Comparison of ENCODE assay signal across 32 cellular contexts in the genomic region with DNA sequence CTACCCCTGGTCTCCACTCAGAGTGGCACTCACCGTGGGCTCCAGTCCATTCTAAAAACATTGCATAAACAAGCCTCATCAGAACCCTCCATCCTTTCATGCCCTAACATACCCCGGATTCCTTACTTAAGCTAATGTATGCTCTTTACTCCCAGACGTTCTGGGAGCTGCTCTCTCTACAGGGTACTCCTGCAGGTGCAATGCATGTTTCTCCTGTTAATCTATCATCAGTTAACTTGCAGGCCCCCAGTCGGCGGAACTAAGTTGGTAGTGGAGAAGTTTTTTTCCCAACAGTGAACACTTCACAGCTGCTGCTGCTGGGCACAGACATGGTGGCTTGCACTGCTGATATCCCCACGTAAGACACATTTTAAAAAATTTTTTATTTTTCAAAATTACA.
"Had no signal": no experiment of that assay in that cellular context is flagged by ENCODE, and none has a peak within 500 bp of the region (broad histone marks: within the 10 kb centered on the region; RNA-seq: fewer than 3 reads in every experiment).

No MANE protein-coding gene starts in this region.

- H3K27me3 ChIP-seq: brain microvascular endothelial cell, dorsolateral prefrontal cortex, foreskin keratinocyte, heart right ventricle, sigmoid colon, stomach, tibial artery, upper lobe of right lung had no signal

- H3K4me1 Mint-ChIP-seq: activated CD4-positive, alpha-beta T cell treated with anti-CD3 and anti-CD28 coated beads, Interleukin-2, amount 10 ng/mL, durations not matched to agents 24 days and 14 days; activated naive CD4-positive, alpha-beta T cell treated with anti-CD3 and anti-CD28 coated beads, Interleukin-2, amount 10 ng/mL, durations not matched to agents 7 days and 5 days; activated naive CD8-positive, alpha-beta T cell treated with anti-CD3 and anti-CD28 coated beads, Interleukin-2, amount 10 ng/mL, durations not matched to agents 7 days and 5 days; naive thymus-derived CD8-positive, alpha-beta T cell; stimulated activated naive B cell treated with anti-CD40 and anti-IgM and Interleukin-4, amounts not matched to agents 10 μg/mL and 1 μg/mL and 100 μg/mL, for 72 hours had no signal

- H3K4me1 ChIP-seq: heart right ventricle, sigmoid colon, stomach, tibial artery, upper lobe of right lung had no signal

- H3K36me3 ChIP-seq: brain microvascular endothelial cell, heart right ventricle, sigmoid colon, stomach, tibial artery, upper lobe of right lung, WERI-Rb-1 had no signal

- H3K27ac ChIP-seq: brain microvascular endothelial cell, coronary artery, dorsolateral prefrontal cortex, foreskin keratinocyte, heart right ventricle, sigmoid colon, stomach, tibial artery, upper lobe of right lung, WERI-Rb-1 had no signal

- H3K27me3 Mint-ChIP-seq: activated CD4-positive, alpha-beta memory T cell treated with anti-CD3 and anti-CD28 coated beads for 36 hours; activated CD4-positive, alpha-beta T cell treated with anti-CD3 and anti-CD28 coated beads, Interleukin-2, amount 10 ng/mL, durations not matched to agents 24 days and 14 days; activated naive CD4-positive, alpha-beta T cell treated with anti-CD3 and anti-CD28 coated beads, Interleukin-2, amount 10 ng/mL, durations not matched to agents 7 days and 5 days; activated naive CD8-positive, alpha-beta T cell treated with anti-CD3 and anti-CD28 coated beads, Interleukin-2, amount 10 ng/mL, durations not matched to agents 7 days and 5 days; naive thymus-derived CD8-positive, alpha-beta T cell; stimulated activated naive B cell treated with anti-CD40 and anti-IgM and Interleukin-4, amounts not matched to agents 10 μg/mL and 1 μg/mL and 100 μg/mL, for 72 hours had no signal

- H3K4me3 Mint-ChIP-seq: activated CD4-positive, alpha-beta memory T cell treated with anti-CD3 and anti-CD28 coated beads for 36 hours; activated CD4-positive, alpha-beta T cell treated with anti-CD3 and anti-CD28 coated beads, Interleukin-2, amount 10 ng/mL, durations not matched to agents 24 days and 14 days; activated naive CD4-positive, alpha-beta T cell treated with anti-CD3 and anti-CD28 coated beads, Interleukin-2, amount 10 ng/mL, durations not matched to agents 7 days and 5 days; activated naive CD8-positive, alpha-beta T cell treated with anti-CD3 and anti-CD28 coated beads, Interleukin-2, amount 10 ng/mL, durations not matched to agents 7 days and 5 days; naive thymus-derived CD8-positive, alpha-beta T cell; stimulated activated naive B cell treated with anti-CD40 and anti-IgM and Interleukin-4, amounts not matched to agents 10 μg/mL and 1 μg/mL and 100 μg/mL, for 72 hours; T-helper 1 cell treated with Interleukin-12 subunit alpha and Interleukin-12 subunit beta and Interleukin-4 antibody, amounts not matched to agents 30 μg/mL and 1 μg/mL, for 36 hours had no signal

- H3K27ac Mint-ChIP-seq: activated CD4-positive, alpha-beta memory T cell treated with anti-CD3 and anti-CD28 coated beads for 36 hours; activated CD4-positive, alpha-beta T cell treated with anti-CD3 and anti-CD28 coated beads, Interleukin-2, amount 10 ng/mL, durations not matched to agents 24 days and 14 days; activated naive CD4-positive, alpha-beta T cell treated with anti-CD3 and anti-CD28 coated beads, Interleukin-2, amount 10 ng/mL, durations not matched to agents 7 days and 5 days; activated naive CD8-positive, alpha-beta T cell treated with anti-CD3 and anti-CD28 coated beads, Interleukin-2, amount 10 ng/mL, durations not matched to agents 7 days and 5 days; naive thymus-derived CD8-positive, alpha-beta T cell; stimulated activated naive B cell treated with anti-CD40 and anti-IgM and Interleukin-4, amounts not matched to agents 10 μg/mL and 1 μg/mL and 100 μg/mL, for 72 hours; T-helper 1 cell treated with Interleukin-12 subunit alpha and Interleukin-12 subunit beta and Interleukin-4 antibody, amounts not matched to agents 30 μg/mL and 1 μg/mL, for 36 hours had no signal

- ATAC-seq: esophagus mucosa; foreskin keratinocyte; heart right ventricle; left cardiac atrium; naive thymus-derived CD8-positive, alpha-beta T cell; stimulated activated naive B cell treated with anti-CD40 and anti-IgM and Interleukin-4, amounts not matched to agents 10 μg/mL and 1 μg/mL and 100 μg/mL, for 72 hours; upper lobe of right lung had no signal

- FAIRE-seq: astrocyte had no signal

- H3K4me3 ChIP-seq: coronary artery, dorsolateral prefrontal cortex, heart right ventricle, sigmoid colon, smooth muscle cell, stomach, tibial artery, upper lobe of right lung had no signal

- H3K9me3 ChIP-seq: sigmoid colon, tibial artery, upper lobe of right lung had no signal

- H3K36me3 Mint-ChIP-seq: activated CD4-positive, alpha-beta memory T cell treated with anti-CD3 and anti-CD28 coated beads for 36 hours; activated naive CD4-positive, alpha-beta T cell treated with anti-CD3 and anti-CD28 coated beads, Interleukin-2, amount 10 ng/mL, durations not matched to agents 7 days and 5 days; activated naive CD8-positive, alpha-beta T cell treated with anti-CD3 and anti-CD28 coated beads, Interleukin-2, amount 10 ng/mL, durations not matched to agents 7 days and 5 days; naive thymus-derived CD8-positive, alpha-beta T cell had no signal

- DNase-seq: activated CD4-positive, alpha-beta memory T cell treated with anti-CD3 and anti-CD28 coated beads for 36 hours; activated CD4-positive, alpha-beta T cell treated with anti-CD3 and anti-CD28 coated beads, Interleukin-2, amount 10 ng/mL, durations not matched to agents 24 days and 14 days; activated CD4-positive, CD25-positive, alpha-beta regulatory T cell treated with anti-CD3 and anti-CD28 coated beads, Interleukin-2, amount 50 U/mL, for 72 hours; activated CD8-positive, alpha-beta memory T cell treated with anti-CD3 and anti-CD28 coated beads, Interleukin-2, amount 50 U/mL, for 4 hours; activated gamma-delta T cell; activated naive CD4-positive, alpha-beta T cell treated with anti-CD3 and anti-CD28 coated beads, Interleukin-2, amount 10 ng/mL, durations not matched to agents 7 days and 5 days; activated naive CD8-positive, alpha-beta T cell treated with anti-CD3 and anti-CD28 coated beads, Interleukin-2, amount 10 ng/mL, durations not matched to agents 7 days and 5 days; activated T-cell treated with anti-CD3 and anti-CD28 coated beads, Interleukin-2, amount 50 U/mL, for 1 hour; brain microvascular endothelial cell; dorsolateral prefrontal cortex; effector memory CD4-positive, alpha-beta T cell; foreskin keratinocyte; heart right ventricle; left cardiac atrium; mammary epithelial cell; naive thymus-derived CD8-positive, alpha-beta T cell; posterior cingulate gyrus; sigmoid colon; stimulated activated CD4-positive, alpha-beta T cell treated with anti-CD3 and anti-CD28 coated beads, Interleukin-1b, Interleukin-23, amount 100 ng/mL, for 48 hours; stimulated activated CD4-positive, alpha-beta T cell treated with anti-CD3 and anti-CD28 coated beads, Interleukin-4, amount 100 ng/mL, for 4 hours; stimulated activated naive B cell treated with anti-CD40 and anti-IgM and Interleukin-4, amounts not matched to agents 10 μg/mL and 1 μg/mL and 100 μg/mL, for 72 hours; stomach; SW 1271; T1000; tibial artery; upper lobe of right lung; WERI-Rb-1 had no signal

- H3K4me2 ChIP-seq: smooth muscle cell had no signal
